In the genomic region with DNA sequence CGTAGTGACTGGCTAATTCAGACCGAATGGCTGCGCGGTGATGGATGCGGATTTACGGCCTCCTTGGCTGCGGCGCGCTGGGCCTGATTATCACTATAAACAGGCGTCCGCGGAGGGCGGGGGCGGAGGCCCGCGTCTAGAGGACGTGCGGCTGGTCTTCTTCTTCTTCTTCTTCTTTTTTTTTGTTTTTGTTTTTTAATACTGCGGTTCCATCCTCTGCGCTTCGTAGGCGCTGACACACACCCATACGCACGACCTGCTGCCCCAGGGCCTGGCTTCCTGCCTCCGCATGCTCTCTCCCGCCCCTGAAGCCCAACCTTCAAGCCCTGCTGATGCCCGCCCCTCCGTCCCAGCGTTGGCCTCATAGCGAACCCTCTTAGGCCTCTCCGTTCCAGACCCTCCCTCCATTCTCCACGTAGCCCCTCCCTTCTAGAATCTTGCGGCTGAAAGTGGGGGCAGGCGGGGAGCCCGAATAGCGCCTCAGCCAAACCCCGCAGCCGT, we compare ENCODE assay signal across 18 cellular contexts. TPM values are rescaled to one million over a fixed set of nuclear protein-coding genes. Genes with fewer than 3 reads are reported as not detected.
DNase-seq lines count a peak whose midpoint lies in the region; ATAC-seq and TF ChIP-seq lines count a peak whose summit lies in the region.
"Had no signal": no experiment of that assay in that cellular context is flagged by ENCODE, and none has a peak within 500 bp of the region (broad histone marks: within the 10 kb centered on the region; RNA-seq: fewer than 3 reads in every experiment).

No MANE protein-coding gene starts in this region.

- H3K4me1 ChIP-seq in H9 (ENCODE audit: insufficient read depth, low read length) = no peaks in the 10 kb centered on the region
- no peaks in the 10 kb centered on the region for H3K4me1 ChIP-seq in trophoblast cell (ENCODE audit: control insufficient read depth in 1 of 2, insufficient read depth in 2 of 2, low read length in 2 of 2)

- H3K4me3 ChIP-seq in trophoblast cell (ENCODE audit: low read depth, low read length) = no peak overlapping the region
- H3K4me3 ChIP-seq: skin epidermis had no signal

- H3K56ac ChIP-seq in H9 (ENCODE audit: insufficient read length, low read depth, low read length) = no peak overlapping the region

- peaks cover 10 to 40% of the 10 kb centered on the region in 2 experiments for H3K4me1 Mint-ChIP-seq in H9

- peaks cover 0 to 9% of the 10 kb centered on the region in 2 experiments; a peak in 2 of 5 replicates for H3K9me3 Mint-ChIP-seq in H9
- H3K9me3 Mint-ChIP-seq: activated CD4-positive, alpha-beta memory T cell treated with anti-CD3 and anti-CD28 coated beads, Interleukin-2, amount 10 ng/mL, durations not matched to agents 7 days and 5 days; activated naive CD4-positive, alpha-beta T cell treated with anti-CD3 and anti-CD28 coated beads for 36 hours had no signal

- H4K5ac ChIP-seq in H9 (ENCODE audit: insufficient read length, low read depth, low read length) = no peak overlapping the region

- no peaks in the 10 kb centered on the region for H3K36me3 ChIP-seq in trophoblast cell (ENCODE audit: control insufficient read depth in 1 of 2, insufficient read depth in 2 of 2, low read length in 2 of 2)
- H3K36me3 ChIP-seq: tibial nerve had no signal

- H3K79me2 ChIP-seq in H9 (ENCODE audit: insufficient read depth, low read length) = no peaks in the 10 kb centered on the region
- H3K79me2 ChIP-seq in trophoblast cell (ENCODE audit: control insufficient read depth, insufficient read depth, low read length, poor library complexity) = no peaks in the 10 kb centered on the region

- TF ChIP-seq CTCF in H9 (conservative IDR thresholded peaks at IDR 0.05) = no peak

- H3K4me2 ChIP-seq in H9 (ENCODE audit: insufficient read depth, insufficient read length, low read length) (peak overlapping the region; percentile 74), trophoblast cell (ENCODE audit: low read length) (peak overlapping the region; percentile 17)

- H3K27ac ChIP-seq in H9 (ENCODE audit: insufficient read length, low read depth, low read length) (no peak overlapping the region), trophoblast cell (ENCODE audit: low read depth, low read length) (no peak overlapping the region)
- H3K27ac ChIP-seq: skin epidermis, tibial nerve had no signal

- no peak overlapping the region for H2BK20ac ChIP-seq in H9 (ENCODE audit: low read depth, low read length, poor library complexity, severe bottlenecking)

- H4K20me1 ChIP-seq in H9 (ENCODE audit: control insufficient read depth, insufficient read depth, insufficient read length) = no peaks in the 10 kb centered on the region

- H3K14ac ChIP-seq in H9 (ENCODE audit: insufficient read depth, low read length) (no peak overlapping the region), trophoblast cell (ENCODE audit: low read length) (no peak overlapping the region)

- no peak for ATAC-seq in HG02870 (IDR thresholded peaks at IDR 0.05; ENCODE audit: unreplicated experiment)

- H3K9ac ChIP-seq in H9 (ENCODE audit: extremely low read depth, insufficient read length, low read length) = no peak overlapping the region
- H3K9ac ChIP-seq in trophoblast cell (ENCODE audit: low read length) = no peak overlapping the region

- no peaks in the 10 kb centered on the region for H3K9me3 ChIP-seq in H9 (ENCODE audit: control insufficient read depth, low read depth, low read length)
- H3K9me3 ChIP-seq in trophoblast cell (ENCODE audit: insufficient read depth, low read depth, low read length) = peaks cover 12% of the 10 kb centered on the region
- H3K9me3 ChIP-seq: tibial nerve had no signal

- H4K12ac ChIP-seq in trophoblast cell (ENCODE audit: low read depth, low read length) = no peak overlapping the region

- no peaks in the 10 kb centered on the region; a peak in 1 of 7 replicates for H3K36me3 Mint-ChIP-seq in H9 (ENCODE audit: insufficient read depth in 1 of 3, low read depth in 3 of 3)
- H3K36me3 Mint-ChIP-seq: CD4-positive, CD25-positive, alpha-beta regulatory T cell had no signal

- H2BK5ac ChIP-seq in H9 (ENCODE audit: insufficient read length, low read length) = no peak overlapping the region
- no peak overlapping the region for H2BK5ac ChIP-seq in trophoblast cell (ENCODE audit: low read depth, low read length, poor library complexity)

- no peaks in the 10 kb centered on the region for H3K79me1 ChIP-seq in H9 (ENCODE audit: insufficient read depth, low read depth, low read length, poor library complexity, severe bottlenecking)
- H3K79me1 ChIP-seq in trophoblast cell (ENCODE audit: low read length) = no peaks in the 10 kb centered on the region

- H2BK12ac ChIP-seq in H9 (ENCODE audit: insufficient read length, low read depth, low read length) = no peak overlapping the region
- no peak overlapping the region for H2BK12ac ChIP-seq in trophoblast cell (ENCODE audit: low read length)

- peaks cover 59% of the 10 kb centered on the region for H3K27me3 ChIP-seq in H9 (ENCODE audit: insufficient read depth, low read length)
- H3K27me3 ChIP-seq in trophoblast cell (ENCODE audit: insufficient read depth, low read length) = peaks cover 50% of the 10 kb centered on the region

- H2AFZ ChIP-seq in H9 (ENCODE audit: low read length) = no peak overlapping the region
- H2AFZ ChIP-seq in trophoblast cell (ENCODE audit: insufficient read depth, low read length, poor library complexity) = no peak overlapping the region

- H3K4me3 Mint-ChIP-seq in H9 = peak overlapping the region; percentile 49 to 75
- H3K4me3 Mint-ChIP-seq: activated CD4-positive, alpha-beta memory T cell treated with anti-CD3 and anti-CD28 coated beads, Interleukin-2, amount 10 ng/mL, durations not matched to agents 7 days and 5 days; activated naive CD4-positive, alpha-beta T cell treated with anti-CD3 and anti-CD28 coated beads for 36 hours; CD4-positive, CD25-positive, alpha-beta regulatory T cell had no signal

- peaks cover 86% of the 10 kb centered on the region for H3K27me3 Mint-ChIP-seq in H9 (ENCODE audit: low read depth)

- no peak overlapping the region for H3K4ac ChIP-seq in H9 (ENCODE audit: low read depth, low read length)
- H3K4ac ChIP-seq in trophoblast cell (ENCODE audit: low read depth, low read length) = no peak overlapping the region

- H2BK15ac ChIP-seq in H9 (ENCODE audit: low read depth, low read length) = no peak overlapping the region

- H3K18ac ChIP-seq in H9 (ENCODE audit: insufficient read length, low read depth, low read length) = no peak overlapping the region
- no peak overlapping the region for H3K18ac ChIP-seq in trophoblast cell (ENCODE audit: low read length)

- no peak overlapping the region for H3T11ph ChIP-seq in H9 (ENCODE audit: low read length)

- H4K91ac ChIP-seq in H9 (ENCODE audit: insufficient read length, low read depth, low read length) (no peak overlapping the region), trophoblast cell (ENCODE audit: low read depth, low read length) (no peak overlapping the region)

- WGBS in H9 (ENCODE audit: extremely low coverage, insufficient read length, low lambda C conversion rate) = no CpG with 5 or more reads among the region's 38 CpGs
- no CpG with 5 or more reads among the region's 38 CpGs for WGBS in trophoblast cell (ENCODE audit: extremely low coverage, insufficient coverage, insufficient read length)

- no peak overlapping the region for H3K27ac Mint-ChIP-seq in H9
- H3K27ac Mint-ChIP-seq: activated CD4-positive, alpha-beta memory T cell treated with anti-CD3 and anti-CD28 coated beads, Interleukin-2, amount 10 ng/mL, durations not matched to agents 7 days and 5 days; activated naive CD4-positive, alpha-beta T cell treated with anti-CD3 and anti-CD28 coated beads for 36 hours; CD4-positive, CD25-positive, alpha-beta regulatory T cell had no signal

- H2BK120ac ChIP-seq in H9 (ENCODE audit: low read depth, low read length, poor library complexity, severe bottlenecking) = no peak overlapping the region
- H2BK120ac ChIP-seq in trophoblast cell (ENCODE audit: insufficient read depth, low read length, poor library complexity) = no peak overlapping the region

- H2AK5ac ChIP-seq in H9 (ENCODE audit: insufficient read length, low read length) (no peak overlapping the region), trophoblast cell (ENCODE audit: low read length) (no peak overlapping the region)

- H3K23ac ChIP-seq in H9 (ENCODE audit: insufficient read length, low read depth, low read length) (no peak overlapping the region), trophoblast cell (ENCODE audit: low read length) (no peak overlapping the region)

- peak; percentile 82 for DNase-seq in H9
- DNase-seq in OCI-M1 (lab: John Stamatoyannopoulos, UW) = peak; percentile 75
- DNase-seq in foreskin melanocyte = peak; percentile 9
- DNase-seq in trophoblast cell = no peak
- DNase-seq in NCI-H187 treated with DMSO at 0.1 percent for 48 hours (lab: John Stamatoyannopoulos, UW) = no peak
- no peak for DNase-seq in pons (ENCODE audit: low spot score)
- DNase-seq: activated CD4-positive, alpha-beta memory T cell treated with anti-CD3 and anti-CD28 coated beads, Interleukin-2, amount 10 ng/mL, durations not matched to agents 7 days and 5 days; activated naive CD4-positive, alpha-beta T cell treated with anti-CD3 and anti-CD28 coated beads for 36 hours; GF-D8; KBM-7; naive B cell; NCI-H2107 had no signal

- H4K8ac ChIP-seq in H9 (replicated peaks; ENCODE audit: insufficient read length, low read depth, low read length) (no peak overlapping the region), trophoblast cell (ENCODE audit: low read depth, low read length) (no peak overlapping the region)

- no peaks in the 10 kb centered on the region for H3K23me2 ChIP-seq in H9 (ENCODE audit: insufficient read length, low read depth, low read length, poor library complexity, severe bottlenecking)

RNA-seq across cellular contexts. Expression of a gene that starts 2.7 kb away (rescaled TPM):
- total RNA-seq in H9 (2021) = not detected in 2 replicates
- not detected in 2 replicates for polyA plus RNA-seq in trophoblast cell (2013)
- total RNA-seq: activated CD4-positive, alpha-beta memory T cell treated with anti-CD3 and anti-CD28 coated beads, Interleukin-2, amount 10 ng/mL, durations not matched to agents 7 days and 5 days; activated naive CD4-positive, alpha-beta T cell treated with anti-CD3 and anti-CD28 coated beads for 36 hours; CD4-positive, CD25-positive, alpha-beta regulatory T cell; chondrocyte; fibroblast of lung; tibial nerve had no signal
- polyA plus RNA-seq: CD4-positive, CD25-positive, alpha-beta regulatory T cell; fibroblast of lung had no signal

Comparison
In these comparisons a context has a peak if more than half of its experiments do, and no peak if none do; other contexts are left out.
1. DNase-seq: peak in H9 (single experiment), OCI-M1 (single experiment) and foreskin melanocyte (single experiment); none in trophoblast cell (0 of 2), NCI-H187 treated with DMSO at 0.1 percent for 48 hours (single experiment) and pons (single experiment).